11 cellular contexts compared by ENCODE assay signal in genomic region chr2:6999161-6999877, GRCh38.
DNase-seq lines count a peak whose midpoint lies in the region; ATAC-seq and TF ChIP-seq lines count a peak whose summit lies in the region.
"Had no signal": no experiment of that assay in that cellular context is flagged by ENCODE, and none has a peak within 500 bp of the region (broad histone marks: within the 10 kb centered on the region; RNA-seq: fewer than 3 reads in every experiment).

No MANE protein-coding gene starts in this region.

- no peaks in the 10 kb centered on the region for H3K9me3 Mint-ChIP-seq in CD14-positive monocyte
- H3K9me3 Mint-ChIP-seq in activated naive CD8-positive, alpha-beta T cell treated with anti-CD3 and anti-CD28 coated beads for 36 hours, result no peaks in the 10 kb centered on the region
- H3K9me3 Mint-ChIP-seq: WTC11 had no signal

- peak overlapping the region in 5 of 7 donors; percentile 31 to 83 (median 45) for H3K27ac Mint-ChIP-seq in CD14-positive monocyte
- peak overlapping the region; percentile 40 for H3K27ac Mint-ChIP-seq in activated naive CD8-positive, alpha-beta T cell treated with anti-CD3 and anti-CD28 coated beads for 36 hours
- H3K27ac Mint-ChIP-seq: WTC11 had no signal

- no peak for DNase-seq in CD14-positive monocyte (ENCODE audit: low spot score)
- DNase-seq in activated naive CD8-positive, alpha-beta T cell treated with anti-CD3 and anti-CD28 coated beads for 36 hours, result no peak
- DNase-seq in NCI-H146 (lab: John Stamatoyannopoulos, UW), result no peak
- no peak for DNase-seq in HCEC 1CT
- DNase-seq in NCI-H187 (lab: John Stamatoyannopoulos, UW), result no peak
- DNase-seq: NCI-H526 treated with DMSO at 0.1 percent for 48 hours had no signal

- peaks cover 39% of the 10 kb centered on the region for H3K4me1 Mint-ChIP-seq in CD14-positive monocyte
- peaks cover 3% of the 10 kb centered on the region for H3K4me1 Mint-ChIP-seq in activated naive CD8-positive, alpha-beta T cell treated with anti-CD3 and anti-CD28 coated beads for 36 hours

- ATAC-seq in GM19372 (IDR thresholded peaks at IDR 0.05; ENCODE audit: low read depth, unreplicated experiment) (peak; percentile 80), HG03060 (IDR thresholded peaks at IDR 0.05; ENCODE audit: low read depth, unreplicated experiment) (peak; percentile 59)
- ATAC-seq in activated CD4-positive, CD25-positive, alpha-beta regulatory T cell treated with anti-CD3 and anti-CD28 coated beads, Interleukin-2, amount 50 U/mL, for 24 hours, result no peak
- ATAC-seq: HCT116, WTC11 had no signal

- H3K27me3 Mint-ChIP-seq in CD14-positive monocyte (ENCODE audit: low read depth in 3 of 3), result peaks cover 0 to 2% (median 0%) of the 10 kb centered on the region in 3 donors
- H3K27me3 Mint-ChIP-seq in activated naive CD8-positive, alpha-beta T cell treated with anti-CD3 and anti-CD28 coated beads for 36 hours, result no peaks in the 10 kb centered on the region

- H3K4me3 Mint-ChIP-seq in CD14-positive monocyte, result peak overlapping the region; percentile 70 to 88
- no peak overlapping the region for H3K4me3 Mint-ChIP-seq in activated naive CD8-positive, alpha-beta T cell treated with anti-CD3 and anti-CD28 coated beads for 36 hours
- H3K4me3 Mint-ChIP-seq: WTC11 had no signal

- H3K36me3 Mint-ChIP-seq in CD14-positive monocyte, result peaks cover 0 to 3% of the 10 kb centered on the region in 2 donors
- H3K36me3 Mint-ChIP-seq in activated naive CD8-positive, alpha-beta T cell treated with anti-CD3 and anti-CD28 coated beads for 36 hours, result peaks cover 9% of the 10 kb centered on the region
- H3K36me3 Mint-ChIP-seq: WTC11 had no signal

- intact Hi-C loops in CD14-positive monocyte (cut with micrococcal nuclease), result no loop called here

- TF ChIP-seq CTCF in CD14-positive monocyte (IDR thresholded peaks at IDR 0.05), result no peak

Comparison
In these comparisons a context has a peak if more than half of its experiments do, and no peak if none do; other contexts are left out.
1. ATAC-seq: peak in GM19372 (single experiment) and HG03060 (single experiment); none in activated CD4-positive, CD25-positive, alpha-beta regulatory T cell treated with anti-CD3 and anti-CD28 coated beads, Interleukin-2, amount 50 U/mL, for 24 hours (0 of 2).